In genomic region chr19:5292453-5292842, GRCh38 we compare ENCODE assay signal across 8 cellular contexts.
DNase-seq lines count a peak whose midpoint lies in the region; ATAC-seq, FAIRE-seq and TF ChIP-seq lines count a peak whose summit lies in the region.

No MANE protein-coding gene starts in this region.

- no peak for TF ChIP-seq CTCF in astrocyte of the spinal cord (IDR thresholded peaks at IDR 0.05; ENCODE audit: low read depth, low read length)

- H3K4me1 ChIP-seq in ACC112 (ENCODE audit: control insufficient read depth, insufficient read depth, low read length, unreplicated experiment) = peaks cover 2% of the 10 kb centered on the region

- peaks cover 6% of the 10 kb centered on the region for H3K79me2 ChIP-seq in ACC112 (ENCODE audit: control insufficient read depth, insufficient read depth, low read length, unreplicated experiment)

- DNase-seq in HTR-8/SVneo (ENCODE audit: insufficient read length, low spot score) = peak; percentile 53
- no peak for DNase-seq in astrocyte of the spinal cord (ENCODE audit: low read depth, low spot score)
- DNase-seq in iPS-NIHi11 (ENCODE audit: low spot score) = peak; percentile 89
- DNase-seq in stimulated activated effector memory CD8-positive, alpha-beta T cell treated with anti-CD3 and anti-CD28 coated beads, Interleukin-12 subunit alpha, Interleukin-12 subunit beta, amount 100 ng/mL, for 72 hours (ENCODE audit: low spot score in 2 of 2) = no peak
- no peak for DNase-seq in middle frontal gyrus (ENCODE audit: extremely low spot score, low spot score)

- no peaks in the 10 kb centered on the region for H3K36me3 Mint-ChIP-seq in stimulated activated effector memory CD8-positive, alpha-beta T cell treated with anti-CD3 and anti-CD28 coated beads, Interleukin-12 subunit alpha, Interleukin-12 subunit beta, amount 100 ng/mL, for 72 hours

- peak overlapping the region; percentile 45 for H3K4me3 Mint-ChIP-seq in stimulated activated effector memory CD8-positive, alpha-beta T cell treated with anti-CD3 and anti-CD28 coated beads, Interleukin-12 subunit alpha, Interleukin-12 subunit beta, amount 100 ng/mL, for 72 hours

- ATAC-seq in stimulated activated effector memory CD8-positive, alpha-beta T cell treated with anti-CD3 and anti-CD28 coated beads, Interleukin-12 subunit alpha, Interleukin-12 subunit beta, amount 100 ng/mL, for 72 hours = no peak
- ATAC-seq in HG02678 (IDR thresholded peaks at IDR 0.05; ENCODE audit: unreplicated experiment) (no peak), HG03039 (IDR thresholded peaks at IDR 0.05; ENCODE audit: unreplicated experiment) (no peak)

- no peak for FAIRE-seq in HTR-8/SVneo (lab: Jason Lieb, UNC)

- no peak overlapping the region for H3K27ac ChIP-seq in ACC112 (ENCODE audit: low read depth, low read length)

- H3K4me3 ChIP-seq in ACC112 (ENCODE audit: low read depth, low read length) = peak overlapping the region; percentile 89
- H3K4me3 ChIP-seq in astrocyte of the spinal cord (ENCODE audit: low read depth, low read length) = peak overlapping the region; percentile 60

- peaks cover 11% of the 10 kb centered on the region for H3K4me1 Mint-ChIP-seq in stimulated activated effector memory CD8-positive, alpha-beta T cell treated with anti-CD3 and anti-CD28 coated beads, Interleukin-12 subunit alpha, Interleukin-12 subunit beta, amount 100 ng/mL, for 72 hours

- H3K9me3 Mint-ChIP-seq in stimulated activated effector memory CD8-positive, alpha-beta T cell treated with anti-CD3 and anti-CD28 coated beads, Interleukin-12 subunit alpha, Interleukin-12 subunit beta, amount 100 ng/mL, for 72 hours = no peaks in the 10 kb centered on the region

- in situ Hi-C loops in astrocyte of the spinal cord (cut with HindIII; ENCODE audit: low sequenced_read_pairs) = no loop called here

- H3K36me3 ChIP-seq in ACC112 (ENCODE audit: insufficient read depth, low read length) = no peaks in the 10 kb centered on the region

- H2AFZ ChIP-seq in ACC112 (ENCODE audit: low read length, unreplicated experiment) = no peak overlapping the region

- no peaks in the 10 kb centered on the region for H3K27me3 ChIP-seq in ACC112 (ENCODE audit: insufficient read depth, low read length)

- H3K27ac Mint-ChIP-seq in stimulated activated effector memory CD8-positive, alpha-beta T cell treated with anti-CD3 and anti-CD28 coated beads, Interleukin-12 subunit alpha, Interleukin-12 subunit beta, amount 100 ng/mL, for 72 hours = peak overlapping the region; percentile 18

Comparison
In these comparisons a context has a peak if more than half of its experiments do, and no peak if none do; other contexts are left out.
1. DNase-seq: peak in HTR-8/SVneo (single experiment) and iPS-NIHi11 (single experiment); none in astrocyte of the spinal cord (single experiment), stimulated activated effector memory CD8-positive, alpha-beta T cell treated with anti-CD3 and anti-CD28 coated beads, Interleukin-12 subunit alpha, Interleukin-12 subunit beta, amount 100 ng/mL, for 72 hours (0 of 2) and middle frontal gyrus (single experiment).